ENCODE assay signal across 18 cellular contexts in genomic region chr2:10054424-10054823, GRCh38. TPM values are rescaled to one million over a fixed set of nuclear protein-coding genes. Genes with fewer than 3 reads are reported as not detected.
A peak's percentile ranks its signal among the peaks of the same experiment; 100 is the strongest.
DNase-seq lines count a peak whose midpoint lies in the region; TF ChIP-seq lines count a peak whose summit lies in the region.
"Had no signal": no experiment of that assay in that cellular context is flagged by ENCODE, and none has a peak within 500 bp of the region (broad histone marks: within the 10 kb centered on the region; RNA-seq: fewer than 3 reads in every experiment).

No MANE protein-coding gene starts in this region.

- TF ChIP-seq CTCF in BE2C (IDR thresholded peaks at IDR 0.05; ENCODE audit: low read depth, low read length) (peak; percentile 16; the same call in 1 of the 2 replicates), epithelial cell of proximal tubule (conservative IDR thresholded peaks at IDR 0.05; ENCODE audit: low read depth, low read length) (peak; percentile 11), GM10248 (IDR thresholded peaks at IDR 0.05; ENCODE audit: control extremely low read depth, extremely low read depth, low read depth, missing control alignments) (no peak)

- H3K4me3 ChIP-seq in BE2C (ENCODE audit: low read depth, low read length) (no peak overlapping the region), epithelial cell of proximal tubule (ENCODE audit: low read depth, low read length) (no peak overlapping the region)
- H3K4me3 ChIP-seq: Peyer's patch, SK-N-MC had no signal

- no peaks in the 10 kb centered on the region for H3K9me3 ChIP-seq in BE2C
- H3K9me3 ChIP-seq: Peyer's patch had no signal

- 0 out of 2 replicates have a peak, but pooled peaks cover 5% of the 10 kb centered on the region for H3K36me3 ChIP-seq in BE2C

- CTCF ChIA-PET in GM10248 (lab: Yijun Ruan, JAX): no interaction called here

- H3K27me3 ChIP-seq in BE2C: no peaks in the 10 kb centered on the region
- H3K27me3 ChIP-seq: Peyer's patch had no signal

- peaks cover 4% of the 10 kb centered on the region; the same call in 1 of the 2 replicates for H3K4me1 ChIP-seq in BE2C

- DNase-seq in BE2C (no peak), MV-4-11 (lab: John Stamatoyannopoulos, UW) (peak; percentile 21), epithelial cell of proximal tubule (ENCODE audit: low read depth) (no peak), posterior vena cava (ENCODE audit: low spot score) (peak; percentile 43), inferior parietal cortex (ENCODE audit: extremely low spot score) (no peak), GM10248 (ENCODE audit: extremely low spot score) (no peak), T1000 (lab: John Stamatoyannopoulos, UW) (no peak)
- DNase-seq: AML-193; Calu3; CD4-positive, alpha-beta memory T cell; NCI-H1092; NCI-H1694; NCI-H2227 treated with DMSO at 0.1 percent for 48 hours; NCI-H524 treated with DMSO at 0.1 percent for 48 hours; Peyer's patch; Right ventricle myocardium superior had no signal

- intact Hi-C loops in posterior vena cava (cut with DNase I): loop anchor here in 1 of 2 donors (5.0 kb wide), 1 partner anchor 252 kb away; no protein-coding TSS in a partner anchor

- POLR2A ChIA-PET in GM10248 (lab: Yijun Ruan, JAX): no interaction called here

RNA-seq across cellular contexts. Expression of gene KLF11, which starts 11.1 kb away (rescaled TPM):
- 1.7 TPM for polyA plus RNA-seq in BE2C (2012; ENCODE audit: insufficient read depth, insufficient read length, low read depth)
- total RNA-seq in epithelial cell of proximal tubule (6.9 and 9.3 TPM in 2 replicates), posterior vena cava (10 to 100 TPM; 25.0 to 55.4 TPM)

RNA-seq across cellular contexts. Expression of gene CYS1, which starts 25.8 kb away (rescaled TPM):
- not detected for polyA plus RNA-seq in BE2C (2012; ENCODE audit: insufficient read depth, insufficient read length, low read depth)
- total RNA-seq in epithelial cell of proximal tubule (5.9 and 20.8 TPM in 2 replicates), posterior vena cava (1 to 10 TPM; 3.0 to 9.1 TPM)
- total RNA-seq: CD4-positive, alpha-beta memory T cell; MCF 10A had no signal
- polyA plus RNA-seq: CD4-positive, alpha-beta memory T cell had no signal

Comparison
In these comparisons a context has a peak if more than half of its experiments do, and no peak if none do; other contexts are left out.
1. DNase-seq: peak in MV-4-11 (single experiment) and posterior vena cava (single experiment); none in BE2C (single experiment), epithelial cell of proximal tubule (single experiment), inferior parietal cortex (single experiment), GM10248 (single experiment) and T1000 (single experiment).